8 cellular contexts compared by ENCODE assay signal in genomic region chr10:47383254-47384147, GRCh38. TPM values are rescaled to one million over a fixed set of nuclear protein-coding genes. Genes with fewer than 3 reads are reported as not detected.
DNase-seq lines count a peak whose midpoint lies in the region; ATAC-seq and TF ChIP-seq lines count a peak whose summit lies in the region.

No MANE protein-coding gene starts in this region.

- no peaks in the 10 kb centered on the region for H4K20me1 ChIP-seq in BLaER1

- TF ChIP-seq CTCF in activated B cell treated with CpG ODN at 0.5 μM for 24 hours (IDR thresholded peaks at IDR 0.05) = no peak

- intact Hi-C loops in activated B cell treated with CpG ODN at 0.5 μM for 24 hours (cut with micrococcal nuclease) = loop anchor here (10.0 kb wide), 1 partner anchor 921 kb away; the partner anchor contains the start of gene MAPK8

- H3K4me2 ChIP-seq in BLaER1 = peak overlapping the region; percentile 89

- POLR2A ChIA-PET in activated B cell treated with CpG ODN at 0.5 μM for 24 hours (lab: Charles Lee) = no interaction called here

- peaks cover 12% of the 10 kb centered on the region for H3K4me1 Mint-ChIP-seq in activated B cell treated with CpG ODN at 0.5 μM for 24 hours
- peaks cover 17% of the 10 kb centered on the region for H3K4me1 Mint-ChIP-seq in stimulated activated memory B cell treated with anti-CD40 and anti-IgM and Interleukin-4, amounts not matched to agents 10 μg/mL and 1 μg/mL and 100 μg/mL, for 72 hours

- DNase-seq in HT-29 (ENCODE audit: low spot score) (peak; percentile 68), activated B cell treated with CpG ODN at 0.5 μM for 24 hours (no peak), GM19238 (ENCODE audit: insufficient read length, low spot score) (no peak), GM03348 (ENCODE audit: low spot score) (no peak)

- no peaks in the 10 kb centered on the region for H3K36me3 Mint-ChIP-seq in activated B cell treated with CpG ODN at 0.5 μM for 24 hours (ENCODE audit: low read depth)
- H3K36me3 Mint-ChIP-seq in stimulated activated memory B cell treated with anti-CD40 and anti-IgM and Interleukin-4, amounts not matched to agents 10 μg/mL and 1 μg/mL and 100 μg/mL, for 72 hours = no peaks in the 10 kb centered on the region

- H3K36me3 ChIP-seq in BLaER1 = no peaks in the 10 kb centered on the region

- H3K9me3 ChIP-seq in BLaER1 (peaks cover 8% of the 10 kb centered on the region), iPS-18c (ENCODE audit: control insufficient read depth, insufficient read depth, low read length) (peaks cover 4% of the 10 kb centered on the region)

- CTCF ChIA-PET in activated B cell treated with CpG ODN at 0.5 μM for 24 hours (lab: Charles Lee) = interaction anchor here (0.7 kb wide), 1 partner anchor 43 kb away, joined by 3 read pairs; no protein-coding TSS in a partner anchor

- H3K27me3 Mint-ChIP-seq in activated B cell treated with CpG ODN at 0.5 μM for 24 hours = peaks cover 58% of the 10 kb centered on the region
- peaks cover 77% of the 10 kb centered on the region for H3K27me3 Mint-ChIP-seq in stimulated activated memory B cell treated with anti-CD40 and anti-IgM and Interleukin-4, amounts not matched to agents 10 μg/mL and 1 μg/mL and 100 μg/mL, for 72 hours

- ATAC-seq in activated B cell treated with CpG ODN at 0.5 μM for 24 hours (ENCODE audit: low read depth) (no peak), GM19467 (IDR thresholded peaks at IDR 0.05; ENCODE audit: unreplicated experiment) (no peak)
- no peak for ATAC-seq in stimulated activated memory B cell treated with anti-CD40 and anti-IgM and Interleukin-4, amounts not matched to agents 10 μg/mL and 1 μg/mL and 100 μg/mL, for 72 hours

- H3K4me3 ChIP-seq in BLaER1 (peak overlapping the region; percentile 78), iPS-18c (ENCODE audit: insufficient read depth, low read depth, low read length) (peak overlapping the region; percentile 66)

- H3K27ac ChIP-seq in BLaER1 = no peak overlapping the region

- H3K4me3 Mint-ChIP-seq in activated B cell treated with CpG ODN at 0.5 μM for 24 hours = peak overlapping the region; percentile 74
- peak overlapping the region; percentile 67 for H3K4me3 Mint-ChIP-seq in stimulated activated memory B cell treated with anti-CD40 and anti-IgM and Interleukin-4, amounts not matched to agents 10 μg/mL and 1 μg/mL and 100 μg/mL, for 72 hours

- peaks cover 8% of the 10 kb centered on the region for H3K9me3 Mint-ChIP-seq in activated B cell treated with CpG ODN at 0.5 μM for 24 hours
- H3K9me3 Mint-ChIP-seq in stimulated activated memory B cell treated with anti-CD40 and anti-IgM and Interleukin-4, amounts not matched to agents 10 μg/mL and 1 μg/mL and 100 μg/mL, for 72 hours = peaks cover 12% of the 10 kb centered on the region

- peaks cover 17% of the 10 kb centered on the region for H3K4me1 ChIP-seq in BLaER1

- H3K27me3 ChIP-seq in BLaER1 = no peaks in the 10 kb centered on the region

- no peak overlapping the region for H3K27ac Mint-ChIP-seq in activated B cell treated with CpG ODN at 0.5 μM for 24 hours
- H3K27ac Mint-ChIP-seq in stimulated activated memory B cell treated with anti-CD40 and anti-IgM and Interleukin-4, amounts not matched to agents 10 μg/mL and 1 μg/mL and 100 μg/mL, for 72 hours = no peak overlapping the region

- peak overlapping the region; percentile 77 for H3K9ac ChIP-seq in BLaER1

RNA-seq across cellular contexts. Expression of gene ZNF488, which starts 0.6 kb away (rescaled TPM):
- 6.6 and 6.8 TPM in 2 replicates for total RNA-seq in HT-29 (2014; rRNA removed; shearing (Covaris generic))
- total RNA-seq in activated B cell treated with CpG ODN at 0.5 μM for 24 hours = not detected in 2 replicates

RNA-seq across cellular contexts. Expression of gene RBP3, which starts 35.3 kb away (rescaled TPM):
- 0.20 TPM in 1 of 2 replicates, not detected in the other for total RNA-seq in HT-29 (2014; rRNA removed; shearing (Covaris generic))
- not detected in 2 replicates for total RNA-seq in activated B cell treated with CpG ODN at 0.5 μM for 24 hours
